ENCODE assay signal across 10 cellular contexts in genomic region chr13:24693862-24694471, GRCh38. TPM values are rescaled to one million over a fixed set of nuclear protein-coding genes. Genes with fewer than 3 reads are reported as not detected.
DNase-seq lines count a peak whose midpoint lies in the region; ATAC-seq and TF ChIP-seq lines count a peak whose summit lies in the region.
"Had no signal": no experiment of that assay in that cellular context is flagged by ENCODE, and none has a peak within 500 bp of the region (broad histone marks: within the 10 kb centered on the region; RNA-seq: fewer than 3 reads in every experiment).

No MANE protein-coding gene starts in this region.

- WGBS in esophagus squamous epithelium, 2 donors, result 24 to 25% methylated on average over 17 of the region's 17 CpGs

- intact Hi-C loops in esophagus squamous epithelium (cut with DNase I), result no loop called here
- intact Hi-C loops in natural killer cell (cut with micrococcal nuclease), result no loop called here

- no peak overlapping the region for H3K4me3 Mint-ChIP-seq in natural killer cell
- H3K4me3 Mint-ChIP-seq: stimulated activated naive CD8-positive, alpha-beta T cell treated with anti-CD3 and anti-CD28 coated beads, Interleukin-15, Interleukin-2, amounts not matched to agents 100 ng/mL and 50 ng/mL, for 24 hours had no signal

- H3K4me1 ChIP-seq in esophagus squamous epithelium, result no peaks in the 10 kb centered on the region
- H3K4me1 ChIP-seq: BLaER1 treated with 17β-estradiol and CSF1 and Interleukin-3, amounts not matched to agents 10 nM and 100 nM had no signal

- no peak overlapping the region for H3K27ac Mint-ChIP-seq in natural killer cell
- H3K27ac Mint-ChIP-seq: stimulated activated naive CD8-positive, alpha-beta T cell treated with anti-CD3 and anti-CD28 coated beads, Interleukin-15, Interleukin-2, amounts not matched to agents 100 ng/mL and 50 ng/mL, for 24 hours had no signal

- peaks cover 0 to 58% (median 0%) of the 10 kb centered on the region in 4 donors for H3K27me3 ChIP-seq in esophagus squamous epithelium

- no peak overlapping the region for H3K27ac ChIP-seq in esophagus squamous epithelium
- H3K27ac ChIP-seq: BLaER1 treated with 17β-estradiol and CSF1 and Interleukin-3, amounts not matched to agents 10 nM and 100 nM had no signal

- no peak for TF ChIP-seq POLR2A in esophagus squamous epithelium (IDR thresholded peaks at IDR 0.05)

- H3K4me3 ChIP-seq in WI38 (ENCODE audit: low read depth, low read length) (no peak overlapping the region), esophagus squamous epithelium (no peak overlapping the region)
- H3K4me3 ChIP-seq: BLaER1 treated with 17β-estradiol and CSF1 and Interleukin-3, amounts not matched to agents 10 nM and 100 nM had no signal

- no peaks in the 10 kb centered on the region for H3K9me3 ChIP-seq in esophagus squamous epithelium

- no peaks in the 10 kb centered on the region for H3K9me3 Mint-ChIP-seq in natural killer cell
- H3K9me3 Mint-ChIP-seq: stimulated activated naive CD8-positive, alpha-beta T cell treated with anti-CD3 and anti-CD28 coated beads, Interleukin-15, Interleukin-2, amounts not matched to agents 100 ng/mL and 50 ng/mL, for 24 hours had no signal

- peaks cover 43 to 71% of the 10 kb centered on the region in 2 donors for H3K27me3 Mint-ChIP-seq in natural killer cell (ENCODE audit: low read depth in 2 of 2)

- ATAC-seq in HG02759 (IDR thresholded peaks at IDR 0.05; ENCODE audit: unreplicated experiment), result peak; percentile 78
- ATAC-seq in natural killer cell, result peak in 2 of 3 donors; percentile 62 to 75

- H3K36me3 ChIP-seq in esophagus squamous epithelium, result no peaks in the 10 kb centered on the region
- H3K36me3 ChIP-seq: BLaER1 treated with 17β-estradiol and CSF1 and Interleukin-3, amounts not matched to agents 10 nM and 100 nM had no signal

- peaks cover 6 to 7% of the 10 kb centered on the region in 2 donors for H3K4me1 Mint-ChIP-seq in natural killer cell

- DNase-seq in SIG-M5 treated with dmso at 0.1 percent for 504 hours (lab: John Stamatoyannopoulos, UW; ENCODE audit: unreplicated experiment) (peak; percentile 66), SIG-M5 (lab: John Stamatoyannopoulos, UW) (no peak), NCI-H2227 treated with DMSO at 0.1 percent for 48 hours (lab: John Stamatoyannopoulos, UW) (peak; percentile 34), esophagus squamous epithelium (lab: John Stamatoyannopoulos, UW) (no peak), natural killer cell (no peak), mesenteric fat pad (ENCODE audit: low spot score) (no peak)

- TF ChIP-seq CTCF in WI38 (IDR thresholded peaks at IDR 0.05; ENCODE audit: low read depth, low read length) (peak; percentile 51), esophagus squamous epithelium (IDR thresholded peaks at IDR 0.05) (peak; percentile 29 to 72 (median 64)), natural killer cell (IDR thresholded peaks at IDR 0.05) (peak; percentile 53)

- H3K36me3 Mint-ChIP-seq in natural killer cell, result no peaks in the 10 kb centered on the region

RNA-seq across cellular contexts. Expression of gene ATP12A, which starts 13.8 kb away (rescaled TPM):
- total RNA-seq in esophagus squamous epithelium (1 to 10 TPM in 3 of 4 donors, under 1 TPM in 1; 0.31 to 2.9 (median 2.4) TPM), natural killer cell (not detected), mesenteric fat pad (not detected)

Comparison
In these comparisons a context has a peak if more than half of its experiments do, and no peak if none do; other contexts are left out.
1. DNase-seq: peak in SIG-M5 treated with dmso at 0.1 percent for 504 hours (single experiment) and NCI-H2227 treated with DMSO at 0.1 percent for 48 hours (single experiment); none in SIG-M5 (single experiment), esophagus squamous epithelium (single experiment), natural killer cell (single experiment) and mesenteric fat pad (single experiment).
2. Peak in every context shown above with its lines, with median percentiles within 50 percentile points of each other: CTCF ChIP-seq.